In genomic region chr7:123557631-123558505, GRCh38 we compare ENCODE assay signal across 8 cellular contexts. TPM values are rescaled to one million over a fixed set of nuclear protein-coding genes. Genes with fewer than 3 reads are reported as not detected.
DNase-seq lines count a peak whose midpoint lies in the region; ATAC-seq and TF ChIP-seq lines count a peak whose summit lies in the region.

Gene NDUFA5, minus strand, starts transcription at chr7:123557818. Its CDS starts 23 bp downstream, at chr7:123557795.

- peak in 1 of 2 donors; percentile 29 for TF ChIP-seq RAD21 in liver (IDR thresholded peaks at IDR 0.05)

- H3K4me3 ChIP-seq in CD4-positive, alpha-beta memory T cell (ENCODE audit: low read length in 2 of 2) = peak within 1 kb of the TSS; percentile 61 to 78
- H3K4me3 ChIP-seq in duodenal mucosa (ENCODE audit: low read depth in 1 of 2, low read length in 2 of 2) (peak within 1 kb of the TSS; percentile 89 to 98), liver (ENCODE audit: low read depth in 1 of 3, low read length in 3 of 3) (peak within 1 kb of the TSS; percentile 77 to 99 (median 77))

- peaks cover 4 to 15% (median 7%) of the 10 kb centered on the region in 4 donors for H3K4me1 Mint-ChIP-seq in CD4-positive, alpha-beta memory T cell
- peaks cover 13% of the 10 kb centered on the region for H3K4me1 Mint-ChIP-seq in activated CD4-positive, alpha-beta memory T cell treated with anti-CD3 and anti-CD28 coated beads for 36 hours (ENCODE audit: low read depth)

- no peaks in the 10 kb centered on the region for H3K9me3 Mint-ChIP-seq in CD4-positive, alpha-beta memory T cell
- H3K9me3 Mint-ChIP-seq in activated CD4-positive, alpha-beta memory T cell treated with anti-CD3 and anti-CD28 coated beads for 36 hours = peaks cover under 1% of the 10 kb centered on the region

- no peaks in the 10 kb centered on the region for H3K9me3 ChIP-seq in CD4-positive, alpha-beta memory T cell (ENCODE audit: control insufficient read depth in 1 of 2, low read length in 2 of 2)
- H3K9me3 ChIP-seq in duodenal mucosa (ENCODE audit: control insufficient read depth in 1 of 2, low read length in 2 of 2) (no peaks in the 10 kb centered on the region), liver (ENCODE audit: control insufficient read depth in 4 of 4, low read length in 3 of 4) (no peaks in the 10 kb centered on the region)

- intact Hi-C loops in CD4-positive, alpha-beta memory T cell (cut with micrococcal nuclease) = loop anchor here (1.0 kb wide), 2 partner anchors 24 to 191 kb away; partner anchors contain the start of genes IQUB and WASL
- intact Hi-C loops in activated CD4-positive, alpha-beta memory T cell treated with anti-CD3 and anti-CD28 coated beads for 36 hours (cut with micrococcal nuclease) = loop anchor here (1.0 to 10.0 kb wide), 4 partner anchors 24 to 1367 kb away; partner anchors contain the start of genes IQUB, POT1 and WASL

- ATAC-seq in GM19455 (IDR thresholded peaks at IDR 0.05; ENCODE audit: unreplicated experiment) = peak; percentile 89

- peak within 1 kb of the TSS in 1 of 7 donors; percentile 45 for H3K27ac Mint-ChIP-seq in CD4-positive, alpha-beta memory T cell
- H3K27ac Mint-ChIP-seq in activated CD4-positive, alpha-beta memory T cell treated with anti-CD3 and anti-CD28 coated beads for 36 hours = no peak within 1 kb of the TSS

- H3K4me1 ChIP-seq in CD4-positive, alpha-beta memory T cell (ENCODE audit: insufficient read depth, low read length) = peaks cover 42% of the 10 kb centered on the region
- H3K4me1 ChIP-seq in duodenal mucosa (ENCODE audit: control insufficient read depth in 1 of 2, insufficient read depth in 2 of 2, low read length in 2 of 2) = peaks cover 13 to 19% of the 10 kb centered on the region in 2 donors
- H3K4me1 ChIP-seq in liver (ENCODE audit: control insufficient read depth in 4 of 4, insufficient read depth in 4 of 4, low read length in 3 of 4) = peaks cover 1 to 25% (median 7%) of the 10 kb centered on the region in 4 donors

- no peaks in the 10 kb centered on the region for H3K27me3 ChIP-seq in CD4-positive, alpha-beta memory T cell (ENCODE audit: insufficient read depth, low read length)
- H3K27me3 ChIP-seq in duodenal mucosa (ENCODE audit: control insufficient read depth in 1 of 2, insufficient read depth in 2 of 2, low read length in 2 of 2) = no peaks in the 10 kb centered on the region
- H3K27me3 ChIP-seq in liver (ENCODE audit: control insufficient read depth in 4 of 4, insufficient read depth in 4 of 4, low read length in 3 of 4) = no peaks in the 10 kb centered on the region

- WGBS in liver = 5% methylated on average over 34 of the region's 34 CpGs

- POLR2A ChIA-PET in CD4-positive, alpha-beta memory T cell (lab: Charles Lee; ENCODE audit: partially characterized antibody) = interaction anchor here (0.6 to 1.9 kb wide), 11 partner anchors 9 to 1372 kb away, joined by 3 to 37 read pairs (median 4); partner anchors contain the start of genes IQUB, POT1 and WASL
- POLR2A ChIA-PET in activated CD4-positive, alpha-beta memory T cell treated with anti-CD3 and anti-CD28 coated beads for 36 hours (lab: Charles Lee) = interaction anchor here (0.6 to 1.6 kb wide), 3 partner anchors 23 to 24 kb away, joined by 3 to 4 read pairs (median 3); partner anchors contain the start of gene IQUB

- H3K36me3 Mint-ChIP-seq in CD4-positive, alpha-beta memory T cell = peaks cover 9% of the 10 kb centered on the region in 2 donors
- H3K36me3 Mint-ChIP-seq in activated CD4-positive, alpha-beta memory T cell treated with anti-CD3 and anti-CD28 coated beads for 36 hours = peaks cover 8% of the 10 kb centered on the region

- TF ChIP-seq CTCF in liver (IDR thresholded peaks at IDR 0.05; ENCODE audit: low read depth, low read length, missing input control) = no peak

- CTCF ChIA-PET in CD4-positive, alpha-beta memory T cell (lab: Charles Lee; ENCODE audit: partially characterized antibody) = interaction anchor here (0.9 to 3.8 kb wide), 6 partner anchors 19 to 191 kb away, joined by 4 to 24 read pairs (median 7); partner anchors contain the start of genes IQUB and WASL
- CTCF ChIA-PET in activated CD4-positive, alpha-beta memory T cell treated with anti-CD3 and anti-CD28 coated beads for 36 hours (lab: Charles Lee) = interaction anchor here (1.0 to 2.5 kb wide), 3 partner anchors 9 to 64 kb away, joined by 3 to 13 read pairs (median 3); partner anchors contain the start of gene IQUB

- peak within 1 kb of the TSS; percentile 78 for H3K27ac ChIP-seq in CD4-positive, alpha-beta memory T cell (ENCODE audit: low read depth, low read length)
- H3K27ac ChIP-seq in duodenal mucosa (ENCODE audit: low read depth, low read length) = peak within 1 kb of the TSS; percentile 75
- peak within 1 kb of the TSS; percentile 60 to 94 for H3K27ac ChIP-seq in liver (ENCODE audit: low read depth in 1 of 2, low read length in 2 of 2)

- peak within 1 kb of the TSS; percentile 93 to 96 for H3K9ac ChIP-seq in duodenal mucosa (ENCODE audit: low read depth in 1 of 2, low read length in 2 of 2)
- H3K9ac ChIP-seq in liver (ENCODE audit: low read depth in 1 of 2, low read length in 2 of 2) = peak within 1 kb of the TSS; percentile 67 to 95

- H3K27me3 Mint-ChIP-seq in CD4-positive, alpha-beta memory T cell = no peaks in the 10 kb centered on the region
- H3K27me3 Mint-ChIP-seq in activated CD4-positive, alpha-beta memory T cell treated with anti-CD3 and anti-CD28 coated beads for 36 hours = no peaks in the 10 kb centered on the region

- H3K4me3 Mint-ChIP-seq in CD4-positive, alpha-beta memory T cell = no peak within 1 kb of the TSS
- no peak within 1 kb of the TSS for H3K4me3 Mint-ChIP-seq in activated CD4-positive, alpha-beta memory T cell treated with anti-CD3 and anti-CD28 coated beads for 36 hours

- DNase-seq in CD4-positive, alpha-beta memory T cell = peak; percentile 97 to 99 (median 98)
- DNase-seq in HK-2 (ENCODE audit: unreplicated experiment) = peak; percentile 94
- peak; percentile 98 for DNase-seq in NCI-H82 treated with DMSO at 0.1 percent for 48 hours (lab: John Stamatoyannopoulos, UW; ENCODE audit: unreplicated experiment)
- peak; percentile 97 for DNase-seq in activated CD4-positive, alpha-beta memory T cell treated with anti-CD3 and anti-CD28 coated beads for 36 hours
- DNase-seq in stimulated activated CD4-positive, alpha-beta T cell treated with anti-CD3 and anti-CD28 coated beads, Interleukin-4, amount 100 ng/mL, for 24 hours = peak; percentile 99

- peaks cover 9% of the 10 kb centered on the region for H3K36me3 ChIP-seq in CD4-positive, alpha-beta memory T cell (ENCODE audit: insufficient read depth, low read length)
- H3K36me3 ChIP-seq in duodenal mucosa (ENCODE audit: control insufficient read depth in 1 of 2, insufficient read depth in 2 of 2, low read length in 2 of 2) (peaks cover 5% of the 10 kb centered on the region in 2 donors), liver (ENCODE audit: control insufficient read depth in 4 of 4, insufficient read depth in 3 of 4, low read depth in 1 of 4, low read length in 3 of 4) (peaks cover 3 to 8% (median 4%) of the 10 kb centered on the region in 4 donors)

TF ChIP-seq in liver, 16 proteins besides CTCF, POLR2A, EP300 and RAD21 (continues in another document):
- TF ChIP-seq HNF4A (conservative IDR thresholded peaks at IDR 0.05) (peak; percentile 52 to 63), MAX (IDR thresholded peaks at IDR 0.05) (no peak), ATF3 (IDR thresholded peaks at IDR 0.05) (peak; percentile 56), FOXA2 (IDR thresholded peaks at IDR 0.05) (no peak), FOXA1 (IDR thresholded peaks at IDR 0.05) (peak; percentile 11), JUND (IDR thresholded peaks at IDR 0.05) (peak; percentile 67 to 76), NR2F2 (IDR thresholded peaks at IDR 0.05) (peak; percentile 55), REST (IDR thresholded peaks at IDR 0.05) (no peak)

RNA-seq across cellular contexts. Expression of gene NDUFA5, which starts in this region (rescaled TPM):
- 10 to 100 TPM; 62.7 to 64.6 TPM for total RNA-seq in CD4-positive, alpha-beta memory T cell
- polyA plus RNA-seq in CD4-positive, alpha-beta memory T cell = 100 to 1,000 TPM in 1 of 2 donors, 10 to 100 TPM in 1; 80.1 to 108 TPM
- total RNA-seq in activated CD4-positive, alpha-beta memory T cell treated with anti-CD3 and anti-CD28 coated beads for 36 hours = 10 to 100 TPM; 57.8 to 61.0 TPM
- 10 to 100 TPM; 27.4 to 30.8 TPM for total RNA-seq in liver
- polyA plus RNA-seq in liver = 100 to 1,000 TPM in 1 of 2 donors, 10 to 100 TPM in 1; 38.0 to 102 TPM

Comparison
In these comparisons a context has a peak if more than half of its experiments do, and no peak if none do; other contexts are left out.
1. Peak in every context shown above with its lines: DNase-seq, ATAC-seq, H3K4me3 ChIP-seq and H3K27ac ChIP-seq.